In genomic region chr1:110341872-110342331, GRCh38 we compare ENCODE assay signal across 10 cellular contexts. TPM values are rescaled to one million over a fixed set of nuclear protein-coding genes. Genes with fewer than 3 reads are reported as not detected.
DNase-seq lines count a peak whose midpoint lies in the region; ATAC-seq and TF ChIP-seq lines count a peak whose summit lies in the region.
"Had no signal": no experiment of that assay in that cellular context is flagged by ENCODE, and none has a peak within 500 bp of the region (broad histone marks: within the 10 kb centered on the region; RNA-seq: fewer than 3 reads in every experiment).

No MANE protein-coding gene starts in this region.

- peaks cover 66 to 71% of the 10 kb centered on the region in 2 experiments for H3K4me1 Mint-ChIP-seq in H9

- H2AFZ ChIP-seq in H9 (ENCODE audit: low read length) (no peak overlapping the region), mesenchymal stem cell (ENCODE audit: low read depth, low read length) (no peak overlapping the region)

- H4K8ac ChIP-seq in H9 (replicated peaks; ENCODE audit: insufficient read length, low read depth, low read length) (no peak overlapping the region), mesenchymal stem cell (ENCODE audit: low read length) (no peak overlapping the region)

- H3K36me3 ChIP-seq in BE2C (peaks cover 47% of the 10 kb centered on the region), mesenchymal stem cell (ENCODE audit: control insufficient read depth in 1 of 2, insufficient read depth in 2 of 2, low read depth in 1 of 2, low read length in 2 of 2) (peaks cover 23 to 63% of the 10 kb centered on the region in 2 experiments)

- no peak overlapping the region; a peak in 1 of 7 replicates for H3K27ac Mint-ChIP-seq in H9
- H3K27ac Mint-ChIP-seq: T-helper 17 cell had no signal

- H2BK15ac ChIP-seq in H9 (ENCODE audit: low read depth, low read length) (no peak overlapping the region), mesenchymal stem cell (ENCODE audit: low read depth, poor library complexity, severe bottlenecking) (no peak overlapping the region)

- H2BK12ac ChIP-seq in H9 (ENCODE audit: insufficient read length, low read depth, low read length), result no peak overlapping the region
- H2BK12ac ChIP-seq in mesenchymal stem cell (ENCODE audit: low read length in 2 of 2), result no peak overlapping the region

- peaks cover 37 to 59% (median 58%) of the 10 kb centered on the region in 3 experiments for H3K36me3 Mint-ChIP-seq in H9 (ENCODE audit: insufficient read depth in 1 of 3, low read depth in 3 of 3)

- H4K20me1 ChIP-seq in H9 (ENCODE audit: control insufficient read depth, insufficient read depth, insufficient read length), result no peaks in the 10 kb centered on the region

- WGBS in H9 (ENCODE audit: extremely low coverage, insufficient read length, low lambda C conversion rate), result no CpG with 5 or more reads among the region's 9 CpGs
- 78% methylated on average over 9 of the region's 9 CpGs for WGBS in mesenchymal stem cell

- no peaks in the 10 kb centered on the region for H3K27me3 Mint-ChIP-seq in H9 (ENCODE audit: low read depth)
- H3K27me3 Mint-ChIP-seq: T-helper 17 cell had no signal

- no peak overlapping the region for H4K5ac ChIP-seq in H9 (ENCODE audit: insufficient read length, low read depth, low read length)

- TF ChIP-seq CTCF in BE2C (IDR thresholded peaks at IDR 0.05; ENCODE audit: low read depth, low read length), result no peak
- TF ChIP-seq CTCF in H9 (conservative IDR thresholded peaks at IDR 0.05), result no peak
- no peak for TF ChIP-seq CTCF in astrocyte of the spinal cord (IDR thresholded peaks at IDR 0.05; ENCODE audit: low read depth, low read length)

- H3K18ac ChIP-seq in H9 (ENCODE audit: insufficient read length, low read depth, low read length) (no peak overlapping the region), mesenchymal stem cell (ENCODE audit: low read depth in 1 of 2, low read length in 2 of 2) (no peak overlapping the region)

- H3K9me3 ChIP-seq in BE2C, result no peaks in the 10 kb centered on the region
- no peaks in the 10 kb centered on the region for H3K9me3 ChIP-seq in H9 (ENCODE audit: control insufficient read depth, low read depth, low read length)
- no peaks in the 10 kb centered on the region for H3K9me3 ChIP-seq in mesenchymal stem cell (ENCODE audit: control insufficient read depth, low read length)

- H3K4me1 ChIP-seq in BE2C (peaks cover 5% of the 10 kb centered on the region), H9 (ENCODE audit: insufficient read depth, low read length) (peaks cover 3% of the 10 kb centered on the region; the same call in 1 of the 2 replicates), mesenchymal stem cell (ENCODE audit: control insufficient read depth, insufficient read depth, low read depth, low read length) (peaks cover 21% of the 10 kb centered on the region)

- H3K79me2 ChIP-seq in H9 (ENCODE audit: insufficient read depth, low read length), result peaks cover 43% of the 10 kb centered on the region

- H3K4ac ChIP-seq in H9 (ENCODE audit: low read depth, low read length), result no peak overlapping the region
- no peak overlapping the region for H3K4ac ChIP-seq in mesenchymal stem cell (ENCODE audit: low read depth in 1 of 2, low read length in 2 of 2)

- H2BK5ac ChIP-seq in H9 (ENCODE audit: insufficient read length, low read length), result no peak overlapping the region
- H2BK5ac ChIP-seq in mesenchymal stem cell (ENCODE audit: low read depth, low read length, poor library complexity, severe bottlenecking), result no peak overlapping the region

- H3K14ac ChIP-seq in H9 (ENCODE audit: insufficient read depth, low read length) (no peak overlapping the region), mesenchymal stem cell (ENCODE audit: low read length in 2 of 2) (no peak overlapping the region)

- H3K4me3 Mint-ChIP-seq in H9, result no peak overlapping the region
- H3K4me3 Mint-ChIP-seq: T-helper 17 cell had no signal

- peak overlapping the region; percentile 90 for H3K4me3 ChIP-seq in BE2C (ENCODE audit: low read depth, low read length)
- H3K4me3 ChIP-seq in astrocyte of the spinal cord (ENCODE audit: low read depth, low read length), result peak overlapping the region; percentile 21
- H3K4me3 ChIP-seq in mesenchymal stem cell (ENCODE audit: insufficient read depth in 1 of 2, low read depth in 1 of 2, low read length in 2 of 2), result peak overlapping the region in 1 of 2 experiments; percentile 93

- H4K91ac ChIP-seq in H9 (ENCODE audit: insufficient read length, low read depth, low read length) (no peak overlapping the region), mesenchymal stem cell (ENCODE audit: low read length) (no peak overlapping the region)

- H2BK120ac ChIP-seq in H9 (ENCODE audit: low read depth, low read length, poor library complexity, severe bottlenecking) (no peak overlapping the region), mesenchymal stem cell (ENCODE audit: low read depth, low read length) (no peak overlapping the region)

- no peak for ATAC-seq in HG03139 (IDR thresholded peaks at IDR 0.05; ENCODE audit: unreplicated experiment)
- ATAC-seq: T-helper 17 cell had no signal

- H3K9me3 Mint-ChIP-seq in H9, result no peaks in the 10 kb centered on the region

- no peaks in the 10 kb centered on the region for H3K79me1 ChIP-seq in H9 (ENCODE audit: insufficient read depth, low read depth, low read length, poor library complexity, severe bottlenecking)
- H3K79me1 ChIP-seq in mesenchymal stem cell (replicated peaks; ENCODE audit: low read length, poor library complexity, severe bottlenecking), result peaks cover 2% of the 10 kb centered on the region

- no peaks in the 10 kb centered on the region for H3K27me3 ChIP-seq in BE2C
- no peaks in the 10 kb centered on the region for H3K27me3 ChIP-seq in H9 (ENCODE audit: insufficient read depth, low read length)
- no peaks in the 10 kb centered on the region for H3K27me3 ChIP-seq in mesenchymal stem cell (ENCODE audit: control insufficient read depth in 1 of 2, insufficient read depth in 1 of 2, low read length in 2 of 2)

- no peak overlapping the region for H3T11ph ChIP-seq in H9 (ENCODE audit: low read length)

- H2AK5ac ChIP-seq in H9 (ENCODE audit: insufficient read length, low read length) (no peak overlapping the region), mesenchymal stem cell (ENCODE audit: low read length, severe bottlenecking) (no peak overlapping the region)

- peak overlapping the region; percentile 22 for H3K9ac ChIP-seq in H9 (ENCODE audit: extremely low read depth, insufficient read length, low read length)
- H3K9ac ChIP-seq in mesenchymal stem cell (ENCODE audit: low read length), result peak overlapping the region; percentile 70

- DNase-seq in BE2C (no peak), H9 (no peak), astrocyte of the spinal cord (ENCODE audit: low read depth, low spot score) (no peak), mesenchymal stem cell (no peak), islet precursor cell (no peak), epidermal melanocyte (ENCODE audit: insufficient read length, low spot score) (no peak)
- DNase-seq in stimulated activated CD4-positive, alpha-beta T cell treated with anti-CD3 and anti-CD28 coated beads, Interleukin-1b, Interleukin-23, amount 100 ng/mL, for 48 hours, result no peak
- DNase-seq: occipital lobe, T-helper 17 cell had no signal

- H2BK20ac ChIP-seq in H9 (ENCODE audit: low read depth, low read length, poor library complexity, severe bottlenecking), result no peak overlapping the region

- H3K4me2 ChIP-seq in H9 (ENCODE audit: insufficient read depth, insufficient read length, low read length) (peak overlapping the region; percentile 93), mesenchymal stem cell (ENCODE audit: low read length, poor library complexity, severe bottlenecking) (peak overlapping the region; percentile 51)

- H3K27ac ChIP-seq in H9 (ENCODE audit: insufficient read length, low read depth, low read length) (no peak overlapping the region), mesenchymal stem cell (ENCODE audit: low read length, poor library complexity, severe bottlenecking) (no peak overlapping the region)

- in situ Hi-C loops in astrocyte of the spinal cord (cut with HindIII; ENCODE audit: low sequenced_read_pairs), result no loop called here

- H3K23ac ChIP-seq in H9 (ENCODE audit: insufficient read length, low read depth, low read length) (no peak overlapping the region), mesenchymal stem cell (ENCODE audit: low read length in 2 of 2) (peak overlapping the region in 1 of 2 experiments; percentile 56)

- no peak overlapping the region for H3K56ac ChIP-seq in H9 (ENCODE audit: insufficient read length, low read depth, low read length)

- H3K23me2 ChIP-seq in H9 (ENCODE audit: insufficient read length, low read depth, low read length, poor library complexity, severe bottlenecking), result peaks cover 13% of the 10 kb centered on the region

RNA-seq across cellular contexts. Expression of gene RBM15, which starts 2.7 kb away (rescaled TPM):
- 10.3 TPM for polyA plus RNA-seq in BE2C (2012; ENCODE audit: insufficient read depth, insufficient read length, low read depth)
- 61.4 and 62.0 TPM in 2 replicates for total RNA-seq in H9 (2021)
- polyA plus RNA-seq in mesenchymal stem cell (2013, experiment 1 of 2), result 5.2 TPM
- polyA plus RNA-seq in mesenchymal stem cell (2013, experiment 2 of 2), result 4.8 TPM

RNA-seq across cellular contexts. Expression of gene SLC16A4, which starts 48.9 kb away (rescaled TPM):
- polyA plus RNA-seq in BE2C (2012; ENCODE audit: insufficient read depth, insufficient read length, low read depth), result 0.52 TPM
- total RNA-seq in H9 (2021), result 0.17 TPM in 1 of 2 replicates, not detected in the other
- 11.9 TPM for polyA plus RNA-seq in mesenchymal stem cell (2013, experiment 1 of 2)
- 12.4 TPM for polyA plus RNA-seq in mesenchymal stem cell (2013, experiment 2 of 2)
